ENCODE assay signal across 1 cellular context in the genomic region with DNA sequence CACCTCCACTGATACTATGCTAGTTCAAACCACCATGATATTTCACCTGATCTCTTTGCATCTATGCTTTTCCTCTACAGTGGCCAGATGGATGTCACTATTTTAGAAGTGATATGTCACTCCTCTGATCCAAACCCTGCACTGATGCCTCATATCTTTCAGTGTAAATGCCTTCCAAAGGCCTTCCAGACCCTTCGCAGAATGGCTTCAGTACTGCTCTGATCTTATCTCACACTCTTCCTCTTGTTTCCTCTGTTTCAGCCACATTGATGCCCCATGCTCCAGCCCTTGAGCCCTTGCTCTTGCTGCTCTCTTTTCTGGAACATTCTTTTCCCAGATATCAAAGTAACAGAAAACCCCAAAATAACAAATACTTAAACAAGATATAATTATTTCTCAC.
TF ChIP-seq lines count a peak whose summit lies in the region.

No MANE protein-coding gene starts in this region.

TF ChIP-seq in K562, 482 proteins besides CTCF, POLR2A, EP300 and RAD21 (continued from another document and continues in another):
- TF ChIP-seq, protein P1, sequence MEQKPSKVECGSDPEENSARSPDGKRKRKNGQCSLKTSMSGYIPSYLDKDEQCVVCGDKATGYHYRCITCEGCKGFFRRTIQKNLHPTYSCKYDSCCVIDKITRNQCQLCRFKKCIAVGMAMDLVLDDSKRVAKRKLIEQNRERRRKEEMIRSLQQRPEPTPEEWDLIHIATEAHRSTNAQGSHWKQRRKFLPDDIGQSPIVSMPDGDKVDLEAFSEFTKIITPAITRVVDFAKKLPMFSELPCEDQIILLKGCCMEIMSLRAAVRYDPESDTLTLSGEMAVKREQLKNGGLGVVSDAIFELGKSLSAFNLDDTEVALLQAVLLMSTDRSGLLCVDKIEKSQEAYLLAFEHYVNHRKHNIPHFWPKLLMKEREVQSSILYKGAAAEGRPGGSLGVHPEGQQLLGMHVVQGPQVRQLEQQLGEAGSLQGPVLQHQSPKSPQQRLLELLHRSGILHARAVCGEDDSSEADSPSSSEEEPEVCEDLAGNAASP (IDR thresholded peaks at IDR 0.05), result no peak
- no peak for TF ChIP-seq CHD1 (IDR thresholded peaks at IDR 0.05; ENCODE audit: low read length)
- TF ChIP-seq TEAD2 (tag; IDR thresholded peaks at IDR 0.05), result 0 out of 2 replicates have a peak, but pooled peaks have one; percentile 26
- TF ChIP-seq JUN (IDR thresholded peaks at IDR 0.05; ENCODE audit: borderline replicate concordance, low read depth, low read length), result no peak
- TF ChIP-seq JUN (CRISPR knock-in tag; IDR thresholded peaks at IDR 0.05; ENCODE audit: borderline replicate concordance), result no peak
- TF ChIP-seq, protein P2, sequence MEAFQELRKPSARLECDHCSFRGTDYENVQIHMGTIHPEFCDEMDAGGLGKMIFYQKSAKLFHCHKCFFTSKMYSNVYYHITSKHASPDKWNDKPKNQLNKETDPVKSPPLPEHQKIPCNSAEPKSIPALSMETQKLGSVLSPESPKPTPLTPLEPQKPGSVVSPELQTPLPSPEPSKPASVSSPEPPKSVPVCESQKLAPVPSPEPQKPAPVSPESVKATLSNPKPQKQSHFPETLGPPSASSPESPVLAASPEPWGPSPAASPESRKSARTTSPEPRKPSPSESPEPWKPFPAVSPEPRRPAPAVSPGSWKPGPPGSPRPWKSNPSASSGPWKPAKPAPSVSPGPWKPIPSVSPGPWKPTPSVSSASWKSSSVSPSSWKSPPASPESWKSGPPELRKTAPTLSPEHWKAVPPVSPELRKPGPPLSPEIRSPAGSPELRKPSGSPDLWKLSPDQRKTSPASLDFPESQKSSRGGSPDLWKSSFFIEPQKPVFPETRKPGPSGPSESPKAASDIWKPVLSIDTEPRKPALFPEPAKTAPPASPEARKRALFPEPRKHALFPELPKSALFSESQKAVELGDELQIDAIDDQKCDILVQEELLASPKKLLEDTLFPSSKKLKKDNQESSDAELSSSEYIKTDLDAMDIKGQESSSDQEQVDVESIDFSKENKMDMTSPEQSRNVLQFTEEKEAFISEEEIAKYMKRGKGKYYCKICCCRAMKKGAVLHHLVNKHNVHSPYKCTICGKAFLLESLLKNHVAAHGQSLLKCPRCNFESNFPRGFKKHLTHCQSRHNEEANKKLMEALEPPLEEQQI (IDR thresholded peaks at IDR 0.05), result no peak
- TF ChIP-seq ZBTB8A (IDR thresholded peaks at IDR 0.05; ENCODE audit: partially characterized antibody), result no peak
- TF ChIP-seq ZNF212 (CRISPR knock-in tag; IDR thresholded peaks at IDR 0.05), result no peak
- TF ChIP-seq, protein P3, sequence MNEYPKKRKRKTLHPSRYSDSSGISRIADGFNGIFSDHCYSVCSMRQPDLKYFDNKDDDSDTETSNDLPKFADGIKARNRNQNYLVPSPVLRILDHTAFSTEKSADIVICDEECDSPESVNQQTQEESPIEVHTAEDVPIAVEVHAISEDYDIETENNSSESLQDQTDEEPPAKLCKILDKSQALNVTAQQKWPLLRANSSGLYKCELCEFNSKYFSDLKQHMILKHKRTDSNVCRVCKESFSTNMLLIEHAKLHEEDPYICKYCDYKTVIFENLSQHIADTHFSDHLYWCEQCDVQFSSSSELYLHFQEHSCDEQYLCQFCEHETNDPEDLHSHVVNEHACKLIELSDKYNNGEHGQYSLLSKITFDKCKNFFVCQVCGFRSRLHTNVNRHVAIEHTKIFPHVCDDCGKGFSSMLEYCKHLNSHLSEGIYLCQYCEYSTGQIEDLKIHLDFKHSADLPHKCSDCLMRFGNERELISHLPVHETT (CRISPR knock-in tag; conservative IDR thresholded peaks at IDR 0.05 in 1 of 2, IDR thresholded peaks at IDR 0.05 in 1 of 2), result peak in 1 of 2 experiments; percentile 63; a peak in 1 of 4 replicates
- 0 out of 2 replicates have a peak, but pooled peaks have one; percentile 70 for TF ChIP-seq ZNF583 (CRISPR knock-in tag; IDR thresholded peaks at IDR 0.05)
- TF ChIP-seq, protein P4, sequence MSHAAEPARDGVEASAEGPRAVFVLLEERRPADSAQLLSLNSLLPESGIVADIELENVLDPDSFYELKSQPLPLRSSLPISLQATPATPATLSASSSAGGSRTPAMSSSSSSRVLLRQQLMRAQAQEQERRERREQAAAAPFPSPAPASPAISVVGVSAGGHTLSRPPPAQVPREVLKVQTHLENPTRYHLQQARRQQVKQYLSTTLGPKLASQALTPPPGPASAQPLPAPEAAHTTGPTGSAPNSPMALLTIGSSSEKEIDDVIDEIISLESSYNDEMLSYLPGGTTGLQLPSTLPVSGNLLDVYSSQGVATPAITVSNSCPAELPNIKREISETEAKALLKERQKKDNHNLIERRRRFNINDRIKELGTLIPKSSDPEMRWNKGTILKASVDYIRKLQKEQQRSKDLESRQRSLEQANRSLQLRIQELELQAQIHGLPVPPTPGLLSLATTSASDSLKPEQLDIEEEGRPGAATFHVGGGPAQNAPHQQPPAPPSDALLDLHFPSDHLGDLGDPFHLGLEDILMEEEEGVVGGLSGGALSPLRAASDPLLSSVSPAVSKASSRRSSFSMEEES (CRISPR knock-in tag; IDR thresholded peaks at IDR 0.05), result no peak
- TF ChIP-seq GABPB1 (CRISPR knock-in tag; IDR thresholded peaks at IDR 0.05), result no peak
- TF ChIP-seq ZNF584 (CRISPR knock-in tag; IDR thresholded peaks at IDR 0.05; ENCODE audit: low read depth), result peak; percentile 86
- TF ChIP-seq, protein P5, sequence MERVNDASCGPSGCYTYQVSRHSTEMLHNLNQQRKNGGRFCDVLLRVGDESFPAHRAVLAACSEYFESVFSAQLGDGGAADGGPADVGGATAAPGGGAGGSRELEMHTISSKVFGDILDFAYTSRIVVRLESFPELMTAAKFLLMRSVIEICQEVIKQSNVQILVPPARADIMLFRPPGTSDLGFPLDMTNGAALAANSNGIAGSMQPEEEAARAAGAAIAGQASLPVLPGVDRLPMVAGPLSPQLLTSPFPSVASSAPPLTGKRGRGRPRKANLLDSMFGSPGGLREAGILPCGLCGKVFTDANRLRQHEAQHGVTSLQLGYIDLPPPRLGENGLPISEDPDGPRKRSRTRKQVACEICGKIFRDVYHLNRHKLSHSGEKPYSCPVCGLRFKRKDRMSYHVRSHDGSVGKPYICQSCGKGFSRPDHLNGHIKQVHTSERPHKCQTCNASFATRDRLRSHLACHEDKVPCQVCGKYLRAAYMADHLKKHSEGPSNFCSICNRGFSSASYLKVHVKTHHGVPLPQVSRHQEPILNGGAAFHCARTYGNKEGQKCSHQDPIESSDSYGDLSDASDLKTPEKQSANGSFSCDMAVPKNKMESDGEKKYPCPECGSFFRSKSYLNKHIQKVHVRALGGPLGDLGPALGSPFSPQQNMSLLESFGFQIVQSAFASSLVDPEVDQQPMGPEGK (CRISPR knock-in tag; IDR thresholded peaks at IDR 0.05; ENCODE audit: borderline replicate concordance), result 0 out of 2 replicates have a peak, but pooled peaks have one; percentile 65
- TF ChIP-seq, protein P6, sequence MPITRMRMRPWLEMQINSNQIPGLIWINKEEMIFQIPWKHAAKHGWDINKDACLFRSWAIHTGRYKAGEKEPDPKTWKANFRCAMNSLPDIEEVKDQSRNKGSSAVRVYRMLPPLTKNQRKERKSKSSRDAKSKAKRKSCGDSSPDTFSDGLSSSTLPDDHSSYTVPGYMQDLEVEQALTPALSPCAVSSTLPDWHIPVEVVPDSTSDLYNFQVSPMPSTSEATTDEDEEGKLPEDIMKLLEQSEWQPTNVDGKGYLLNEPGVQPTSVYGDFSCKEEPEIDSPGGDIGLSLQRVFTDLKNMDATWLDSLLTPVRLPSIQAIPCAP (CRISPR knock-in tag; IDR thresholded peaks at IDR 0.05; ENCODE audit: borderline replicate concordance), result no peak
- TF ChIP-seq, protein P7, sequence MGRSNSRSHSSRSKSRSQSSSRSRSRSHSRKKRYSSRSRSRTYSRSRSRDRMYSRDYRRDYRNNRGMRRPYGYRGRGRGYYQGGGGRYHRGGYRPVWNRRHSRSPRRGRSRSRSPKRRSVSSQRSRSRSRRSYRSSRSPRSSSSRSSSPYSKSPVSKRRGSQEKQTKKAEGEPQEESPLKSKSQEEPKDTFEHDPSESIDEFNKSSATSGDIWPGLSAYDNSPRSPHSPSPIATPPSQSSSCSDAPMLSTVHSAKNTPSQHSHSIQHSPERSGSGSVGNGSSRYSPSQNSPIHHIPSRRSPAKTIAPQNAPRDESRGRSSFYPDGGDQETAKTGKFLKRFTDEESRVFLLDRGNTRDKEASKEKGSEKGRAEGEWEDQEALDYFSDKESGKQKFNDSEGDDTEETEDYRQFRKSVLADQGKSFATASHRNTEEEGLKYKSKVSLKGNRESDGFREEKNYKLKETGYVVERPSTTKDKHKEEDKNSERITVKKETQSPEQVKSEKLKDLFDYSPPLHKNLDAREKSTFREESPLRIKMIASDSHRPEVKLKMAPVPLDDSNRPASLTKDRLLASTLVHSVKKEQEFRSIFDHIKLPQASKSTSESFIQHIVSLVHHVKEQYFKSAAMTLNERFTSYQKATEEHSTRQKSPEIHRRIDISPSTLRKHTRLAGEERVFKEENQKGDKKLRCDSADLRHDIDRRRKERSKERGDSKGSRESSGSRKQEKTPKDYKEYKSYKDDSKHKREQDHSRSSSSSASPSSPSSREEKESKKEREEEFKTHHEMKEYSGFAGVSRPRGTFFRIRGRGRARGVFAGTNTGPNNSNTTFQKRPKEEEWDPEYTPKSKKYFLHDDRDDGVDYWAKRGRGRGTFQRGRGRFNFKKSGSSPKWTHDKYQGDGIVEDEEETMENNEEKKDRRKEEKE (IDR thresholded peaks at IDR 0.05; ENCODE audit: borderline replicate concordance in 1 of 2, control insufficient read depth in 1 of 2, low read depth in 2 of 2, low read length in 1 of 2), result no peak
- TF ChIP-seq STAT5B (CRISPR knock-in tag; IDR thresholded peaks at IDR 0.05), result no peak
- no peak for TF ChIP-seq HNRNPK (IDR thresholded peaks at IDR 0.05; ENCODE audit: low read depth, low read length, poor library complexity, severe bottlenecking)
- TF ChIP-seq, protein P8, sequence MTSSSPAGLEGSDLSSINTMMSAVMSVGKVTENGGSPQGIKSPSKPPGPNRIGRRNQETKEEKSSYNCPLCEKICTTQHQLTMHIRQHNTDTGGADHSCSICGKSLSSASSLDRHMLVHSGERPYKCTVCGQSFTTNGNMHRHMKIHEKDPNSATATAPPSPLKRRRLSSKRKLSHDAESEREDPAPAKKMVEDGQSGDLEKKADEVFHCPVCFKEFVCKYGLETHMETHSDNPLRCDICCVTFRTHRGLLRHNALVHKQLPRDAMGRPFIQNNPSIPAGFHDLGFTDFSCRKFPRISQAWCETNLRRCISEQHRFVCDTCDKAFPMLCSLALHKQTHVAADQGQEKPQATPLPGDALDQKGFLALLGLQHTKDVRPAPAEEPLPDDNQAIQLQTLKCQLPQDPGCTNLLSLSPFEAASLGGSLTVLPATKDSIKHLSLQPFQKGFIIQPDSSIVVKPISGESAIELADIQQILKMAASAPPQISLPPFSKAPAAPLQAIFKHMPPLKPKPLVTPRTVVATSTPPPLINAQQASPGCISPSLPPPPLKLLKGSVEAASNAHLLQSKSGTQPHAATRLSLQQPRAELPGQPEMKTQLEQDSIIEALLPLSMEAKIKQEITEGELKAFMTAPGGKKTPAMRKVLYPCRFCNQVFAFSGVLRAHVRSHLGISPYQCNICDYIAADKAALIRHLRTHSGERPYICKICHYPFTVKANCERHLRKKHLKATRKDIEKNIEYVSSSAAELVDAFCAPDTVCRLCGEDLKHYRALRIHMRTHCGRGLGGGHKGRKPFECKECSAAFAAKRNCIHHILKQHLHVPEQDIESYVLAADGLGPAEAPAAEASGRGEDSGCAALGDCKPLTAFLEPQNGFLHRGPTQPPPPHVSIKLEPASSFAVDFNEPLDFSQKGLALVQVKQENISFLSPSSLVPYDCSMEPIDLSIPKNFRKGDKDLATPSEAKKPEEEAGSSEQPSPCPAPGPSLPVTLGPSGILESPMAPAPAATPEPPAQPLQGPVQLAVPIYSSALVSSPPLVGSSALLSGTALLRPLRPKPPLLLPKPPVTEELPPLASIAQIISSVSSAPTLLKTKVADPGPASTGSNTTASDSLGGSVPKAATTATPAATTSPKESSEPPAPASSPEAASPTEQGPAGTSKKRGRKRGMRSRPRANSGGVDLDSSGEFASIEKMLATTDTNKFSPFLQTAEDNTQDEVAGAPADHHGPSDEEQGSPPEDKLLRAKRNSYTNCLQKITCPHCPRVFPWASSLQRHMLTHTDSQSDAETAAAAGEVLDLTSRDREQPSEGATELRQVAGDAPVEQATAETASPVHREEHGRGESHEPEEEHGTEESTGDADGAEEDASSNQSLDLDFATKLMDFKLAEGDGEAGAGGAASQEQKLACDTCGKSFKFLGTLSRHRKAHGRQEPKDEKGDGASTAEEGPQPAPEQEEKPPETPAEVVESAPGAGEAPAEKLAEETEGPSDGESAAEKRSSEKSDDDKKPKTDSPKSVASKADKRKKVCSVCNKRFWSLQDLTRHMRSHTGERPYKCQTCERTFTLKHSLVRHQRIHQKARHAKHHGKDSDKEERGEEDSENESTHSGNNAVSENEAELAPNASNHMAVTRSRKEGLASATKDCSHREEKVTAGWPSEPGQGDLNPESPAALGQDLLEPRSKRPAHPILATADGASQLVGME (CRISPR knock-in tag; IDR thresholded peaks at IDR 0.05), result 0 out of 2 replicates have a peak, but pooled peaks have one; percentile 69
- no peak for TF ChIP-seq ZNF785 (CRISPR knock-in tag; IDR thresholded peaks at IDR 0.05)
- TF ChIP-seq POU5F1 (IDR thresholded peaks at IDR 0.05; ENCODE audit: borderline replicate concordance, low read depth, low read length, partially characterized antibody), result no peak
- TF ChIP-seq SMAD4 (CRISPR knock-in tag; conservative IDR thresholded peaks at IDR 0.05), result peak; percentile 62
- no peak for TF ChIP-seq ERF (CRISPR knock-in tag; IDR thresholded peaks at IDR 0.05)
- TF ChIP-seq, protein P9, sequence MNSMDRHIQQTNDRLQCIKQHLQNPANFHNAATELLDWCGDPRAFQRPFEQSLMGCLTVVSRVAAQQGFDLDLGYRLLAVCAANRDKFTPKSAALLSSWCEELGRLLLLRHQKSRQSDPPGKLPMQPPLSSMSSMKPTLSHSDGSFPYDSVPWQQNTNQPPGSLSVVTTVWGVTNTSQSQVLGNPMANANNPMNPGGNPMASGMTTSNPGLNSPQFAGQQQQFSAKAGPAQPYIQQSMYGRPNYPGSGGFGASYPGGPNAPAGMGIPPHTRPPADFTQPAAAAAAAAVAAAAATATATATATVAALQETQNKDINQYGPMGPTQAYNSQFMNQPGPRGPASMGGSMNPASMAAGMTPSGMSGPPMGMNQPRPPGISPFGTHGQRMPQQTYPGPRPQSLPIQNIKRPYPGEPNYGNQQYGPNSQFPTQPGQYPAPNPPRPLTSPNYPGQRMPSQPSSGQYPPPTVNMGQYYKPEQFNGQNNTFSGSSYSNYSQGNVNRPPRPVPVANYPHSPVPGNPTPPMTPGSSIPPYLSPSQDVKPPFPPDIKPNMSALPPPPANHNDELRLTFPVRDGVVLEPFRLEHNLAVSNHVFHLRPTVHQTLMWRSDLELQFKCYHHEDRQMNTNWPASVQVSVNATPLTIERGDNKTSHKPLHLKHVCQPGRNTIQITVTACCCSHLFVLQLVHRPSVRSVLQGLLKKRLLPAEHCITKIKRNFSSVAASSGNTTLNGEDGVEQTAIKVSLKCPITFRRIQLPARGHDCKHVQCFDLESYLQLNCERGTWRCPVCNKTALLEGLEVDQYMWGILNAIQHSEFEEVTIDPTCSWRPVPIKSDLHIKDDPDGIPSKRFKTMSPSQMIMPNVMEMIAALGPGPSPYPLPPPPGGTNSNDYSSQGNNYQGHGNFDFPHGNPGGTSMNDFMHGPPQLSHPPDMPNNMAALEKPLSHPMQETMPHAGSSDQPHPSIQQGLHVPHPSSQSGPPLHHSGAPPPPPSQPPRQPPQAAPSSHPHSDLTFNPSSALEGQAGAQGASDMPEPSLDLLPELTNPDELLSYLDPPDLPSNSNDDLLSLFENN (IDR thresholded peaks at IDR 0.05; ENCODE audit: low read depth in 2 of 2, low read length in 2 of 2), result no peak
